8 cellular contexts compared by ENCODE assay signal in genomic region chr7:139230484-139230773, GRCh38. TPM values are rescaled to one million over a fixed set of nuclear protein-coding genes. Genes with fewer than 3 reads are reported as not detected.
A peak's percentile ranks its signal among the peaks of the same experiment; 100 is the strongest.
DNase-seq lines count a peak whose midpoint lies in the region; ATAC-seq and TF ChIP-seq lines count a peak whose summit lies in the region.

No MANE protein-coding gene starts in this region.

- H3K36me3 ChIP-seq in liver (ENCODE audit: control insufficient read depth in 4 of 4, insufficient read depth in 3 of 4, low read depth in 1 of 4, low read length in 3 of 4) (no peaks in the 10 kb centered on the region), tibial nerve (no peaks in the 10 kb centered on the region)

- TF ChIP-seq RAD21 in liver (IDR thresholded peaks at IDR 0.05) = no peak

- no peak for DNase-seq in activated T-cell treated with anti-CD3 and anti-CD28 coated beads, Interleukin-2, amount 50 U/mL, for 24 hours
- DNase-seq in activated T-cell treated with anti-CD3 and anti-CD28 coated beads, Interleukin-2, amount 50 U/mL, for 48 hours = no peak
- no peak for DNase-seq in astrocyte of the spinal cord (ENCODE audit: low read depth, low spot score)
- DNase-seq in tibial nerve (ENCODE audit: low spot score in 2 of 2) = no peak
- no peak for DNase-seq in foreskin melanocyte
- no peak for DNase-seq in CD1c-positive myeloid dendritic cell (ENCODE audit: extremely low spot score)

- TF ChIP-seq POLR2A in tibial nerve (IDR thresholded peaks at IDR 0.05) = no peak

- no peak for TF ChIP-seq EP300 in tibial nerve (IDR thresholded peaks at IDR 0.05)

- peaks cover 9% of the 10 kb centered on the region for H3K27me3 Mint-ChIP-seq in activated T-cell treated with anti-CD3 and anti-CD28 coated beads, Interleukin-2, amount 50 U/mL, for 24 hours

- no peak for ATAC-seq in GM21447 (IDR thresholded peaks at IDR 0.05; ENCODE audit: unreplicated experiment)

- H3K27ac Mint-ChIP-seq in activated T-cell treated with anti-CD3 and anti-CD28 coated beads, Interleukin-2, amount 50 U/mL, for 24 hours = peak overlapping the region; percentile 97

- H3K27me3 ChIP-seq in liver (ENCODE audit: control insufficient read depth in 4 of 4, insufficient read depth in 4 of 4, low read length in 3 of 4) (no peaks in the 10 kb centered on the region), tibial nerve (no peaks in the 10 kb centered on the region)

- H3K27ac ChIP-seq in liver (ENCODE audit: low read depth in 1 of 2, low read length in 2 of 2) = peak overlapping the region; percentile 35 to 97
- peak overlapping the region in 3 of 4 donors; percentile 72 to 95 (median 84) for H3K27ac ChIP-seq in tibial nerve

- peak overlapping the region; percentile 97 for H3K4me3 Mint-ChIP-seq in activated T-cell treated with anti-CD3 and anti-CD28 coated beads, Interleukin-2, amount 50 U/mL, for 24 hours

- H3K9me3 Mint-ChIP-seq in activated T-cell treated with anti-CD3 and anti-CD28 coated beads, Interleukin-2, amount 50 U/mL, for 24 hours = no peaks in the 10 kb centered on the region

- in situ Hi-C loops in astrocyte of the spinal cord (cut with HindIII; ENCODE audit: low sequenced_read_pairs) = no loop called here

- H3K4me3 ChIP-seq in astrocyte of the spinal cord (ENCODE audit: low read depth, low read length) = peak overlapping the region; percentile 75
- H3K4me3 ChIP-seq in liver (ENCODE audit: low read depth in 1 of 3, low read length in 3 of 3) = peak overlapping the region; percentile 93 to 99 (median 95)
- H3K4me3 ChIP-seq in tibial nerve = peak overlapping the region; percentile 67 to 99 (median 90)

- peaks cover 7% of the 10 kb centered on the region for H3K36me3 Mint-ChIP-seq in activated T-cell treated with anti-CD3 and anti-CD28 coated beads, Interleukin-2, amount 50 U/mL, for 24 hours (ENCODE audit: low read depth)

- WGBS in liver = 3% methylated on average over 12 of the region's 12 CpGs
- 1 to 8% methylated on average over 11 to 12 of the region's 12 CpGs for WGBS in tibial nerve, 2 donors

- H3K4me1 Mint-ChIP-seq in activated T-cell treated with anti-CD3 and anti-CD28 coated beads, Interleukin-2, amount 50 U/mL, for 24 hours (ENCODE audit: low read depth) = peaks cover 34% of the 10 kb centered on the region

- peak overlapping the region in 1 of 2 donors; percentile 15 for H3K9ac ChIP-seq in liver (ENCODE audit: low read depth in 1 of 2, low read length in 2 of 2)

- no peak for TF ChIP-seq CTCF in astrocyte of the spinal cord (IDR thresholded peaks at IDR 0.05; ENCODE audit: low read depth, low read length)
- TF ChIP-seq CTCF in liver (IDR thresholded peaks at IDR 0.05; ENCODE audit: low read depth, low read length, missing input control) = no peak
- no peak for TF ChIP-seq CTCF in tibial nerve (IDR thresholded peaks at IDR 0.05)

- H3K4me1 ChIP-seq in liver (ENCODE audit: control insufficient read depth in 4 of 4, insufficient read depth in 4 of 4, low read length in 3 of 4) (peaks cover 0 to 20% (median 15%) of the 10 kb centered on the region in 4 donors), tibial nerve (peaks cover 0 to 41% (median 10%) of the 10 kb centered on the region in 4 donors)

- H3K9me3 ChIP-seq in liver (ENCODE audit: control insufficient read depth in 4 of 4, low read length in 3 of 4) (no peaks in the 10 kb centered on the region), tibial nerve (no peaks in the 10 kb centered on the region)

TF ChIP-seq in liver, 16 proteins besides CTCF, POLR2A, EP300 and RAD21:
- no peak for TF ChIP-seq TAF1 (conservative IDR thresholded peaks at IDR 0.05)
- no peak for TF ChIP-seq NR2F2 (IDR thresholded peaks at IDR 0.05)
- TF ChIP-seq, protein P1, sequence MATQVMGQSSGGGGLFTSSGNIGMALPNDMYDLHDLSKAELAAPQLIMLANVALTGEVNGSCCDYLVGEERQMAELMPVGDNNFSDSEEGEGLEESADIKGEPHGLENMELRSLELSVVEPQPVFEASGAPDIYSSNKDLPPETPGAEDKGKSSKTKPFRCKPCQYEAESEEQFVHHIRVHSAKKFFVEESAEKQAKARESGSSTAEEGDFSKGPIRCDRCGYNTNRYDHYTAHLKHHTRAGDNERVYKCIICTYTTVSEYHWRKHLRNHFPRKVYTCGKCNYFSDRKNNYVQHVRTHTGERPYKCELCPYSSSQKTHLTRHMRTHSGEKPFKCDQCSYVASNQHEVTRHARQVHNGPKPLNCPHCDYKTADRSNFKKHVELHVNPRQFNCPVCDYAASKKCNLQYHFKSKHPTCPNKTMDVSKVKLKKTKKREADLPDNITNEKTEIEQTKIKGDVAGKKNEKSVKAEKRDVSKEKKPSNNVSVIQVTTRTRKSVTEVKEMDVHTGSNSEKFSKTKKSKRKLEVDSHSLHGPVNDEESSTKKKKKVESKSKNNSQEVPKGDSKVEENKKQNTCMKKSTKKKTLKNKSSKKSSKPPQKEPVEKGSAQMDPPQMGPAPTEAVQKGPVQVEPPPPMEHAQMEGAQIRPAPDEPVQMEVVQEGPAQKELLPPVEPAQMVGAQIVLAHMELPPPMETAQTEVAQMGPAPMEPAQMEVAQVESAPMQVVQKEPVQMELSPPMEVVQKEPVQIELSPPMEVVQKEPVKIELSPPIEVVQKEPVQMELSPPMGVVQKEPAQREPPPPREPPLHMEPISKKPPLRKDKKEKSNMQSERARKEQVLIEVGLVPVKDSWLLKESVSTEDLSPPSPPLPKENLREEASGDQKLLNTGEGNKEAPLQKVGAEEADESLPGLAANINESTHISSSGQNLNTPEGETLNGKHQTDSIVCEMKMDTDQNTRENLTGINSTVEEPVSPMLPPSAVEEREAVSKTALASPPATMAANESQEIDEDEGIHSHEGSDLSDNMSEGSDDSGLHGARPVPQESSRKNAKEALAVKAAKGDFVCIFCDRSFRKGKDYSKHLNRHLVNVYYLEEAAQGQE (IDR thresholded peaks at IDR 0.05) = no peak
- TF ChIP-seq, protein P2, sequence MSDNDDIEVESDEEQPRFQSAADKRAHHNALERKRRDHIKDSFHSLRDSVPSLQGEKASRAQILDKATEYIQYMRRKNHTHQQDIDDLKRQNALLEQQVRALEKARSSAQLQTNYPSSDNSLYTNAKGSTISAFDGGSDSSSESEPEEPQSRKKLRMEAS (IDR thresholded peaks at IDR 0.05) = no peak
- no peak for TF ChIP-seq EGR1 (IDR thresholded peaks at IDR 0.05; ENCODE audit: low read depth in 2 of 2)
- no peak for TF ChIP-seq FOXA1 (IDR thresholded peaks at IDR 0.05)
- no peak for TF ChIP-seq HNF4A (conservative IDR thresholded peaks at IDR 0.05)
- TF ChIP-seq ATF3 (IDR thresholded peaks at IDR 0.05) = no peak
- no peak for TF ChIP-seq JUND (IDR thresholded peaks at IDR 0.05)
- no peak for TF ChIP-seq ZBTB33 (IDR thresholded peaks at IDR 0.05)
- TF ChIP-seq RXRA (IDR thresholded peaks at IDR 0.05) = no peak
- no peak for TF ChIP-seq HNF4G (IDR thresholded peaks at IDR 0.05)
- no peak for TF ChIP-seq GABPA (IDR thresholded peaks at IDR 0.05 in 1 of 2, conservative IDR thresholded peaks at IDR 0.05 in 1 of 2)
- no peak for TF ChIP-seq SP1 (IDR thresholded peaks at IDR 0.05)

RNA-seq across cellular contexts. Expression of gene UBN2, which starts 0.6 kb away (rescaled TPM):
- total RNA-seq in liver = 1 to 10 TPM; 8.3 to 9.1 TPM
- polyA plus RNA-seq in liver = 1 to 10 TPM; 1.1 to 1.3 TPM
- total RNA-seq in tibial nerve = 10 to 100 TPM; 16.7 to 20.9 (median 19.2) TPM
